ENCODE assay signal across 10 cellular contexts in the genomic region with DNA sequence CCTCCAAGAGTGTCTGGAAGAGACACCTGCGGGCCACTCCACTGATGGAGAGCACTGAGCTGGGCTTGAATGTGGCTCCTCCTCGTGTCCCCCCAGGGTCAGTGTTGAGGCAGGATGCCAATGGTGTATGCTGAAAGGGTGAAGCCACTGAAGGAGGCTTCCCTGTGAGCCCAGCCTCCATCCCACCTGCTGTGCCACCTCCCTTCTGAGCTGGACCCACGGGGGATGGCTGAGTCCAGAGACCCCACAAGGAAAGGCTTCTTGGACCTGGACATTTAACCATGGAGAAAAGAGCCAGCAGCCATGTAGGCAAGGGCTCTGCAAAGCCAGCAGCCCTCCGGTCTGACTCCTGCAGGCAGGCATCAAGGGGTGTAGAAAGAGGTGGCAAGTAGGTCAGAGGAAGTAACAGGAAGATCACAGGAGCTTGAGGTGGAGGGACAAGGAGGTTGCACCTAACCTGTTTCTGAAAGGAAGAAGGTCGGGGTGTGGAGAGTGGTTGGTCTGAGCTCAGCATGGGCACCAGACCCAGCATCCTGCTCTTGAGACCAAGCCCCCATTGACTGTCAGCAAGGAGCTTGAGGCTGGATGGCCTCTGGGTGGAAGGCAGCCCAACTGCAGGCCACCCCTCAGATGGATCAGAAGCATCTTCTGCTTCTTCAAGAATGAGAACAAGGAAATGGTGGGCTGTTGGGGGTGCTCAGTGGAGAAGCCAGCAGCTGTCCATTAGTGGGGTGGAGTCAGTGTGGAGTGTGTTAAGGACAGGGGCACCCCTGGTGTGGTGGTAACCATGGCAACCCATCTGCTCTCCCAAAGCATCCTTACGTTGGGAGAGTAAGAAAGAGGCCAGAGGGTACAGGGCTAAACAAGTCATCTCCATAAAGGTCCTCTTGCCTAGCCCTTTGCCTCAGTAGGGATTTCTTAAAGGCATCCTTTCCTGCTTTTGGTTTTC.
DNase-seq lines count a peak whose midpoint lies in the region; ATAC-seq and TF ChIP-seq lines count a peak whose summit lies in the region.
"Had no signal": no experiment of that assay in that cellular context is flagged by ENCODE, and none has a peak within 500 bp of the region (broad histone marks: within the 10 kb centered on the region; RNA-seq: fewer than 3 reads in every experiment).

No MANE protein-coding gene starts in this region.

- H3K36me3 ChIP-seq in skeletal muscle tissue (ENCODE audit: control insufficient read depth in 3 of 3, insufficient read depth in 3 of 3, low read length in 3 of 3): peaks cover 15 to 21% (median 18%) of the 10 kb centered on the region in 3 donors

- no peak for TF ChIP-seq CTCF in dorsolateral prefrontal cortex (IDR thresholded peaks at IDR 0.05 in 54 of 56, conservative IDR thresholded peaks at IDR 0.05 in 2 of 56; ENCODE audit: low read depth in 1 of 56, partially characterized antibody in 56 of 56)

- ATAC-seq in GM18873 (IDR thresholded peaks at IDR 0.05; ENCODE audit: low FRiP score, unreplicated experiment) (no peak), HG03520 (IDR thresholded peaks at IDR 0.05; ENCODE audit: unreplicated experiment) (no peak)
- ATAC-seq: foreskin keratinocyte had no signal

- H3K27ac ChIP-seq in dorsolateral prefrontal cortex (peak overlapping the region in 57 of 59 donors; percentile 10 to 87 (median 67)), skeletal muscle tissue (ENCODE audit: low read depth, low read length) (no peak overlapping the region)
- H3K27ac ChIP-seq: foreskin keratinocyte had no signal

- DNase-seq in NK-92 treated with Interleukin-12 subunit alpha and Interleukin-12 subunit beta, amount 100 ng/mL, for 24 hours (lab: John Stamatoyannopoulos, UW): peak; percentile 15
- no peak for DNase-seq in NK-92 (lab: John Stamatoyannopoulos, UW; ENCODE audit: unreplicated experiment)
- DNase-seq in RPMI7951 (ENCODE audit: low read depth): peak; percentile 32
- peak in 1 of 10 donors; percentile 58 for DNase-seq in dorsolateral prefrontal cortex
- DNase-seq in superior temporal gyrus (ENCODE audit: extremely low spot score): no peak
- DNase-seq: foreskin keratinocyte, SHP77 had no signal

- H3K27me3 ChIP-seq in dorsolateral prefrontal cortex: no peaks in the 10 kb centered on the region
- no peaks in the 10 kb centered on the region for H3K27me3 ChIP-seq in skeletal muscle tissue (ENCODE audit: control insufficient read depth in 3 of 3, insufficient read depth in 3 of 3, low read length in 3 of 3)
- H3K27me3 ChIP-seq: foreskin keratinocyte had no signal

- H3K4me1 ChIP-seq in skeletal muscle tissue (ENCODE audit: control insufficient read depth in 3 of 3, insufficient read depth in 3 of 3, low read length in 3 of 3): peaks cover 62 to 86% (median 82%) of the 10 kb centered on the region in 3 donors
- H3K4me1 ChIP-seq: foreskin keratinocyte had no signal

- H3K9me3 ChIP-seq in skeletal muscle tissue (ENCODE audit: control insufficient read depth in 3 of 3, low read length in 3 of 3): no peaks in the 10 kb centered on the region

- intact Hi-C loops in dorsolateral prefrontal cortex (cut with DNase I): no loop called here

- H3K4me3 ChIP-seq in dorsolateral prefrontal cortex (peak overlapping the region in 2 of 59 donors; percentile 19 to 21), skeletal muscle tissue (ENCODE audit: low read length in 3 of 3) (no peak overlapping the region)

- H3K9ac ChIP-seq in skeletal muscle tissue (ENCODE audit: low read depth in 1 of 3, low read length in 3 of 3): peak overlapping the region; percentile 38 to 71 (median 45)

Comparison
In these comparisons a context has a peak if more than half of its experiments do, and no peak if none do; other contexts are left out.
1. DNase-seq: peak in NK-92 treated with Interleukin-12 subunit alpha and Interleukin-12 subunit beta, amount 100 ng/mL, for 24 hours (single experiment) and RPMI7951 (single experiment); none in NK-92 (single experiment) and superior temporal gyrus (single experiment).